In the genomic region with DNA sequence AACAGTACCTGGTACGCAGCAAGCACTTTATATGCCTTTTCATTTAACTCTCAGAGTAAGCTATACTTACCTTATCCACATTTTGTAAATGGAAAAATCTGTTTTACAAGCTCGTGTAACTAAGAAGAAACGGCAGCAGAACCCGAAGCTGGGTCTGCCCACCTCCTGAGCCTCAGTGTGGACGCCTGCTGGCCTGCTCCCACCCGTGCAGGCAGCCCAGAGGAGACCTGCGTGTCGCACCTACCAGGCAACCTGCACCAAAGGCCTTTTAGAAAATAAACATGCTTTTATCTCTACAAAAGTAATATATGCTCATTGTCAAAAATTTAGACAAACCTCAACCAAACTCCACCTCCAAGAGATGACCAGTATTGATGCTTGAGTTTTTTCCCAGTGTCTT, we compare ENCODE assay signal across 24 cellular contexts.
"Had no signal": no experiment of that assay in that cellular context is flagged by ENCODE, and none has a peak within 500 bp of the region (broad histone marks: within the 10 kb centered on the region; RNA-seq: fewer than 3 reads in every experiment).

No MANE protein-coding gene starts in this region.

- H3K27me3 ChIP-seq: pancreas, right lobe of liver, suprapubic skin, thyroid gland, upper lobe of left lung, uterus had no signal

- H3K4me3 Mint-ChIP-seq: dendritic cell treated with granulocyte-macrophage colony-stimulating factor and Interleukin-4, amounts not matched to agents 40 ng/mL and 50 ng/mL, for 4 days; effector memory CD8-positive, alpha-beta T cell; memory B cell; natural killer cell treated with Interleukin-12 subunit alpha and Interleukin-12 subunit beta and Interleukin-15 and Interleukin-18, amount 100 ng/mL, for 72 hours; stimulated activated effector memory CD8-positive, alpha-beta T cell treated with anti-CD3 and anti-CD28 coated beads, Interleukin-12 subunit alpha, Interleukin-12 subunit beta, amount 100 ng/mL, for 72 hours had no signal

- H3K36me3 Mint-ChIP-seq: natural killer cell treated with Interleukin-12 subunit alpha and Interleukin-12 subunit beta and Interleukin-15 and Interleukin-18, amount 100 ng/mL, for 72 hours; stimulated activated effector memory CD8-positive, alpha-beta T cell treated with anti-CD3 and anti-CD28 coated beads, Interleukin-12 subunit alpha, Interleukin-12 subunit beta, amount 100 ng/mL, for 72 hours had no signal

- H3K36me3 ChIP-seq: lower lobe of right lung, pancreas, suprapubic skin, thyroid gland, upper lobe of left lung, uterus had no signal

- H3K9me3 Mint-ChIP-seq: dendritic cell treated with granulocyte-macrophage colony-stimulating factor and Interleukin-4, amounts not matched to agents 40 ng/mL and 50 ng/mL, for 4 days; effector memory CD8-positive, alpha-beta T cell; memory B cell; natural killer cell treated with Interleukin-12 subunit alpha and Interleukin-12 subunit beta and Interleukin-15 and Interleukin-18, amount 100 ng/mL, for 72 hours; stimulated activated effector memory CD8-positive, alpha-beta T cell treated with anti-CD3 and anti-CD28 coated beads, Interleukin-12 subunit alpha, Interleukin-12 subunit beta, amount 100 ng/mL, for 72 hours had no signal

- H3K27ac ChIP-seq: lower lobe of right lung, pancreas, right lobe of liver, thyroid gland, upper lobe of left lung had no signal

- H3K4me3 ChIP-seq: lower lobe of right lung, pancreas, right lobe of liver, suprapubic skin, thyroid gland, upper lobe of left lung, uterus had no signal

- H3K27me3 Mint-ChIP-seq: dendritic cell treated with granulocyte-macrophage colony-stimulating factor and Interleukin-4, amounts not matched to agents 40 ng/mL and 50 ng/mL, for 4 days; effector memory CD8-positive, alpha-beta T cell; memory B cell; progenitor cell of endocrine pancreas had no signal

- ATAC-seq: effector memory CD8-positive, alpha-beta T cell; left lobe of liver; lower lobe of right lung; natural killer cell treated with Interleukin-12 subunit alpha and Interleukin-12 subunit beta and Interleukin-15 and Interleukin-18, amount 100 ng/mL, for 72 hours; right lobe of liver; stimulated activated effector memory CD8-positive, alpha-beta T cell treated with anti-CD3 and anti-CD28 coated beads, Interleukin-12 subunit alpha, Interleukin-12 subunit beta, amount 100 ng/mL, for 72 hours; stimulated activated naive CD8-positive, alpha-beta T cell treated with anti-CD3 and anti-CD28 coated beads, Interleukin-15, Interleukin-2, amounts not matched to agents 100 U/mL and 50 U/mL, for 24 hours had no signal

- DNase-seq: effector memory CD8-positive, alpha-beta T cell; erythroblast; foreskin melanocyte; head of caudate nucleus; hypothalamus; kidney glomerular epithelial cell; lower lobe of right lung; midbrain; occipital lobe; pancreas; right lobe of liver; stimulated activated CD4-positive, alpha-beta T cell treated with anti-CD3 and anti-CD28 coated beads, Interleukin-4, amount 100 ng/mL, for 1 hour; stimulated activated CD8-positive, alpha-beta memory T cell treated with anti-CD3 and anti-CD28 coated beads, Interleukin-4, amount 100 ng/mL, for 48 hours; stimulated activated naive CD8-positive, alpha-beta T cell treated with anti-CD3 and anti-CD28 coated beads, Interleukin-15, Interleukin-2, amounts not matched to agents 100 U/mL and 50 U/mL, for 24 hours; thyroid gland; upper lobe of left lung; uterus had no signal

- H3K4me1 ChIP-seq: uterus had no signal

- H3K9me3 ChIP-seq: lower lobe of right lung, pancreas, right lobe of liver, suprapubic skin, thyroid gland, upper lobe of left lung, uterus had no signal

- H3K27ac Mint-ChIP-seq: dendritic cell treated with granulocyte-macrophage colony-stimulating factor and Interleukin-4, amounts not matched to agents 40 ng/mL and 50 ng/mL, for 4 days; effector memory CD8-positive, alpha-beta T cell; memory B cell; natural killer cell treated with Interleukin-12 subunit alpha and Interleukin-12 subunit beta and Interleukin-15 and Interleukin-18, amount 100 ng/mL, for 72 hours; progenitor cell of endocrine pancreas; stimulated activated effector memory CD8-positive, alpha-beta T cell treated with anti-CD3 and anti-CD28 coated beads, Interleukin-12 subunit alpha, Interleukin-12 subunit beta, amount 100 ng/mL, for 72 hours had no signal
